Comparison of ENCODE assay signal across 10 cellular contexts in genomic region chr6:45424628-45424955, GRCh38. TPM values are rescaled to one million over a fixed set of nuclear protein-coding genes. Genes with fewer than 3 reads are reported as not detected.
A peak's percentile ranks its signal among the peaks of the same experiment; 100 is the strongest.
DNase-seq lines count a peak whose midpoint lies in the region; ATAC-seq and TF ChIP-seq lines count a peak whose summit lies in the region.
"Had no signal": no experiment of that assay in that cellular context is flagged by ENCODE, and none has a peak within 500 bp of the region (broad histone marks: within the 10 kb centered on the region; RNA-seq: fewer than 3 reads in every experiment).

No MANE protein-coding gene starts in this region.

- H3K79me2 ChIP-seq in OCI-LY3 (ENCODE audit: low read length) = no peaks in the 10 kb centered on the region
- no peaks in the 10 kb centered on the region for H3K79me2 ChIP-seq in neural progenitor cell (ENCODE audit: low read depth)

- peaks cover 29% of the 10 kb centered on the region for H3K27me3 Mint-ChIP-seq in CD4-positive, CD25-positive, alpha-beta regulatory T cell
- peaks cover 45% of the 10 kb centered on the region for H3K27me3 Mint-ChIP-seq in neural progenitor cell (ENCODE audit: insufficient read depth, low read depth)

- H3K36me3 Mint-ChIP-seq in CD4-positive, CD25-positive, alpha-beta regulatory T cell = no peaks in the 10 kb centered on the region
- H3K36me3 Mint-ChIP-seq in neural progenitor cell = no peaks in the 10 kb centered on the region

- H3K36me3 ChIP-seq in CD4-positive, CD25-positive, alpha-beta regulatory T cell (ENCODE audit: control insufficient read depth, insufficient read depth, low read length) = no peaks in the 10 kb centered on the region
- H3K36me3 ChIP-seq in OCI-LY3 (replicated peaks; ENCODE audit: low read depth, low read length) (no peaks in the 10 kb centered on the region), neural progenitor cell (no peaks in the 10 kb centered on the region)

- no peaks in the 10 kb centered on the region for H3K27me3 ChIP-seq in CD4-positive, CD25-positive, alpha-beta regulatory T cell (ENCODE audit: control insufficient read depth, insufficient read depth, low read length)
- H3K27me3 ChIP-seq in OCI-LY3 (ENCODE audit: low read depth, low read length) (peaks cover 82% of the 10 kb centered on the region), neural progenitor cell (peaks cover 88% of the 10 kb centered on the region)

- in situ Hi-C loops in GM13977 (cut with MboI; ENCODE audit: low pct_unique_long_range_greater_than_20kb, low sequenced_read_pairs, unreplicated experiment) = loop anchor here (10.0 to 25.0 kb wide), 2 partner anchors 290 to 787 kb away; no protein-coding TSS in a partner anchor

- peak overlapping the region; percentile 30 for H3K4me2 ChIP-seq in OCI-LY3 (ENCODE audit: low read length)
- H3K4me2 ChIP-seq in neural progenitor cell = no peak overlapping the region

- no peak for TF ChIP-seq CTCF in OCI-LY3 (IDR thresholded peaks at IDR 0.05; ENCODE audit: low read depth, low read length)
- TF ChIP-seq CTCF in choroid plexus epithelial cell (conservative IDR thresholded peaks at IDR 0.05; ENCODE audit: low read depth, low read length) = no peak
- no peak for TF ChIP-seq CTCF in neural progenitor cell (IDR thresholded peaks at IDR 0.05)
- no peak for TF ChIP-seq CTCF in GM13977 (IDR thresholded peaks at IDR 0.05; ENCODE audit: extremely low read depth, insufficient read depth, missing control alignments)

- H3K9me3 Mint-ChIP-seq in CD4-positive, CD25-positive, alpha-beta regulatory T cell = peaks cover 0 to 2% (median 0%) of the 10 kb centered on the region in 7 donors
- no peaks in the 10 kb centered on the region for H3K9me3 Mint-ChIP-seq in neural progenitor cell

- no peak for DNase-seq in CD4-positive, CD25-positive, alpha-beta regulatory T cell
- DNase-seq in choroid plexus epithelial cell (ENCODE audit: low read depth) = no peak
- no peak for DNase-seq in neural progenitor cell (ENCODE audit: low spot score)
- no peak for DNase-seq in mucosa of gallbladder (ENCODE audit: low spot score)
- DNase-seq in GM13977 (ENCODE audit: low spot score) = no peak
- DNase-seq: activated effector memory CD4-positive, alpha-beta T cell treated with Interleukin-2 at 50 U/mL for 16 hours; NCI-H524 treated with DMSO at 0.1 percent for 48 hours had no signal

- H3K4me1 Mint-ChIP-seq in CD4-positive, CD25-positive, alpha-beta regulatory T cell = peaks cover 20 to 65% (median 38%) of the 10 kb centered on the region in 4 donors
- H3K4me1 Mint-ChIP-seq in neural progenitor cell = peaks cover 19% of the 10 kb centered on the region

- H3K9ac ChIP-seq in OCI-LY3 (ENCODE audit: low read length) (no peak overlapping the region), neural progenitor cell (no peak overlapping the region)

- no peaks in the 10 kb centered on the region; the same call in 1 of the 2 replicates for H4K20me1 ChIP-seq in OCI-LY3 (ENCODE audit: insufficient read depth, low read length)
- peaks cover 9% of the 10 kb centered on the region for H4K20me1 ChIP-seq in neural progenitor cell (ENCODE audit: low read depth)

- H2AFZ ChIP-seq in OCI-LY3 (ENCODE audit: low read depth, low read length) = no peak overlapping the region
- no peak overlapping the region for H2AFZ ChIP-seq in neural progenitor cell (replicated peaks)

- peaks cover 5% of the 10 kb centered on the region for H3F3A ChIP-seq in neural progenitor cell (ENCODE audit: low read depth)

- peak overlapping the region; percentile 68 for H3K27ac ChIP-seq in CD4-positive, CD25-positive, alpha-beta regulatory T cell (ENCODE audit: insufficient read depth, low read length, poor library complexity, severe bottlenecking)
- no peak overlapping the region for H3K27ac ChIP-seq in OCI-LY3 (ENCODE audit: low read length)
- H3K27ac ChIP-seq in neural progenitor cell = no peak overlapping the region

- no peaks in the 10 kb centered on the region for H3K9me3 ChIP-seq in CD4-positive, CD25-positive, alpha-beta regulatory T cell (ENCODE audit: control insufficient read depth in 2 of 2, low read length in 2 of 2)
- H3K9me3 ChIP-seq in OCI-LY3 (ENCODE audit: insufficient read depth, low read length) (no peaks in the 10 kb centered on the region), neural progenitor cell (ENCODE audit: low read depth) (no peaks in the 10 kb centered on the region)

- H3K4me1 ChIP-seq in CD4-positive, CD25-positive, alpha-beta regulatory T cell (ENCODE audit: control insufficient read depth, insufficient read depth, low read length, poor library complexity, severe bottlenecking) = peaks cover 48% of the 10 kb centered on the region
- peaks cover 15% of the 10 kb centered on the region for H3K4me1 ChIP-seq in OCI-LY3 (ENCODE audit: low read length)
- peaks cover 16% of the 10 kb centered on the region for H3K4me1 ChIP-seq in neural progenitor cell

- no peak for ATAC-seq in CD4-positive, CD25-positive, alpha-beta regulatory T cell (ENCODE audit: low read depth in 2 of 2)
- ATAC-seq in GM19452 (IDR thresholded peaks at IDR 0.05; ENCODE audit: unreplicated experiment) (no peak), HG03045 (IDR thresholded peaks at IDR 0.05; ENCODE audit: unreplicated experiment) (no peak)

- peak overlapping the region; percentile 58 for H3K4me3 ChIP-seq in CD4-positive, CD25-positive, alpha-beta regulatory T cell (ENCODE audit: low read depth, low read length)
- H3K4me3 ChIP-seq in OCI-LY3 (ENCODE audit: low read length) (no peak overlapping the region), choroid plexus epithelial cell (ENCODE audit: low read depth, low read length) (peak overlapping the region; percentile 95), neural progenitor cell (no peak overlapping the region)

- peak overlapping the region; percentile 76 to 95 (median 86) for H3K4me3 Mint-ChIP-seq in CD4-positive, CD25-positive, alpha-beta regulatory T cell
- H3K4me3 Mint-ChIP-seq in neural progenitor cell = peak overlapping the region; percentile 68

- H3K27ac Mint-ChIP-seq in CD4-positive, CD25-positive, alpha-beta regulatory T cell = peak overlapping the region in 2 of 3 donors; percentile 13 to 25
- H3K27ac Mint-ChIP-seq in neural progenitor cell = no peak overlapping the region

RNA-seq across cellular contexts. Expression of gene SUPT3H, which starts 46.9 kb away (rescaled TPM):
- total RNA-seq in CD4-positive, CD25-positive, alpha-beta regulatory T cell = 5.7 TPM
- polyA plus RNA-seq in CD4-positive, CD25-positive, alpha-beta regulatory T cell = 1 to 10 TPM; 4.8 to 7.8 (median 6.1) TPM
- 16.3 and 22.5 TPM in 2 replicates for total RNA-seq in neural progenitor cell (ENCODE audit: low replicate concordance)
- total RNA-seq in mucosa of gallbladder = 5.1 TPM

Comparison
In these comparisons a context has a peak if more than half of its experiments do, and no peak if none do; other contexts are left out.
1. H3K4me3 ChIP-seq: peak in CD4-positive, CD25-positive, alpha-beta regulatory T cell (single experiment) and choroid plexus epithelial cell (single experiment); none in OCI-LY3 (single experiment) and neural progenitor cell (single experiment).